Comparison of ENCODE assay signal across 11 cellular contexts in genomic region chr12:89733579-89734201, GRCh38. TPM values are rescaled to one million over a fixed set of nuclear protein-coding genes. Genes with fewer than 3 reads are reported as not detected.
DNase-seq lines count a peak whose midpoint lies in the region; ATAC-seq and TF ChIP-seq lines count a peak whose summit lies in the region.
"Had no signal": no experiment of that assay in that cellular context is flagged by ENCODE, and none has a peak within 500 bp of the region (broad histone marks: within the 10 kb centered on the region; RNA-seq: fewer than 3 reads in every experiment).

No MANE protein-coding gene starts in this region.

- no peak for TF ChIP-seq CTCF in fibroblast of the aortic adventitia (IDR thresholded peaks at IDR 0.05; ENCODE audit: insufficient read depth, low read length)

- peaks cover 37% of the 10 kb centered on the region for H3K4me1 ChIP-seq in ACC112 (ENCODE audit: control insufficient read depth, insufficient read depth, low read length, unreplicated experiment)

- peak overlapping the region; percentile 57 for H2AFZ ChIP-seq in ACC112 (ENCODE audit: low read length, unreplicated experiment)

- no peaks in the 10 kb centered on the region for H3K79me2 ChIP-seq in ACC112 (ENCODE audit: control insufficient read depth, insufficient read depth, low read length, unreplicated experiment)

- H3K27ac ChIP-seq in ACC112 (ENCODE audit: low read depth, low read length) = peak overlapping the region; percentile 97

- ATAC-seq in HG02571 (IDR thresholded peaks at IDR 0.05; ENCODE audit: unreplicated experiment) = no peak
- no peak for ATAC-seq in GM21717 (IDR thresholded peaks at IDR 0.05; ENCODE audit: unreplicated experiment)

- H3K27me3 ChIP-seq in ACC112 (ENCODE audit: insufficient read depth, low read length) = no peaks in the 10 kb centered on the region

- DNase-seq in HCEC 1CT (peak; percentile 99), SKM-1 (lab: John Stamatoyannopoulos, UW; ENCODE audit: unreplicated experiment) (peak; percentile 68), fibroblast of the aortic adventitia (ENCODE audit: low read depth) (peak; percentile 93), NCI-H2081 (lab: John Stamatoyannopoulos, UW) (no peak), ecto neural progenitor cell (ENCODE audit: low spot score) (no peak)
- DNase-seq: activated CD8-positive, alpha-beta memory T cell treated with anti-CD3 and anti-CD28 coated beads, Interleukin-2, amount 50 U/mL, for 48 hours; COR-L47; nephron progenitor cell had no signal

- peak overlapping the region; percentile 40 for H3K4me3 ChIP-seq in ACC112 (ENCODE audit: low read depth, low read length)
- H3K4me3 ChIP-seq in fibroblast of the aortic adventitia (ENCODE audit: low read depth, low read length) = no peak overlapping the region

- H3K36me3 ChIP-seq in ACC112 (ENCODE audit: insufficient read depth, low read length) = no peaks in the 10 kb centered on the region

RNA-seq across cellular contexts. Expression of gene ATP2B1, which starts 25.1 kb away (rescaled TPM):
- total RNA-seq in fibroblast of the aortic adventitia (ENCODE audit: low replicate concordance) = 56.8 and 158 TPM in 2 replicates

Comparison
In these comparisons a context has a peak if more than half of its experiments do, and no peak if none do; other contexts are left out.
1. DNase-seq: peak in HCEC 1CT (single experiment), SKM-1 (single experiment) and fibroblast of the aortic adventitia (single experiment); none in NCI-H2081 (0 of 2) and ecto neural progenitor cell (single experiment).